Comparison of ENCODE assay signal across 1 cellular context in genomic region chr17:8223356-8224063, GRCh38.
TF ChIP-seq lines count a peak whose summit lies in the region.

No MANE protein-coding gene starts in this region.

TF ChIP-seq in endothelial cell of umbilical vein, 7 proteins besides CTCF, POLR2A, EP300 and RAD21:
- TF ChIP-seq, protein P1, sequence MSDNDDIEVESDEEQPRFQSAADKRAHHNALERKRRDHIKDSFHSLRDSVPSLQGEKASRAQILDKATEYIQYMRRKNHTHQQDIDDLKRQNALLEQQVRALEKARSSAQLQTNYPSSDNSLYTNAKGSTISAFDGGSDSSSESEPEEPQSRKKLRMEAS (IDR thresholded peaks at IDR 0.05; ENCODE audit: insufficient read depth, insufficient read length) = no peak
- TF ChIP-seq FOS (IDR thresholded peaks at IDR 0.05; ENCODE audit: borderline replicate concordance, insufficient read depth, low read length) = no peak
- no peak for TF ChIP-seq JUN (IDR thresholded peaks at IDR 0.05; ENCODE audit: borderline replicate concordance, insufficient read depth, insufficient read length, low read depth)
- no peak for TF ChIP-seq GATA2 (IDR thresholded peaks at IDR 0.05; ENCODE audit: insufficient read depth, insufficient read length, low read depth, low read length)
- TF ChIP-seq MYC (IDR thresholded peaks at IDR 0.05; ENCODE audit: low read depth, low read length) = no peak
- TF ChIP-seq POLR2AphosphoS5 (IDR thresholded peaks at IDR 0.05; ENCODE audit: insufficient read depth, low read depth, low read length) = no peak
- no peak for TF ChIP-seq EZH2 (IDR thresholded peaks at IDR 0.05; ENCODE audit: borderline replicate concordance, low read depth, low read length, severe bottlenecking)
